In genomic region chr3:7630351-7630911, GRCh38 we compare ENCODE assay signal across 29 cellular contexts.
DNase-seq lines count a peak whose midpoint lies in the region; ATAC-seq and TF ChIP-seq lines count a peak whose summit lies in the region.
"Had no signal": no experiment of that assay in that cellular context is flagged by ENCODE, and none has a peak within 500 bp of the region (broad histone marks: within the 10 kb centered on the region; RNA-seq: fewer than 3 reads in every experiment).

No MANE protein-coding gene starts in this region.

- ATAC-seq in GM18505 (IDR thresholded peaks at IDR 0.05; ENCODE audit: unreplicated experiment) (no peak), HG02840 (IDR thresholded peaks at IDR 0.05; ENCODE audit: low FRiP score, unreplicated experiment) (no peak)
- ATAC-seq: activated CD8-positive, alpha-beta memory T cell treated with anti-CD3 and anti-CD28 coated beads, Interleukin-2, amount 10 ng/mL, durations not matched to agents 7 days and 5 days; activated naive CD8-positive, alpha-beta T cell treated with anti-CD3 and anti-CD28 coated beads, Interleukin-2, amount 50 U/mL, for 24 hours; gastrocnemius medialis; WTC11 had no signal

- H3K4me3 ChIP-seq in coronary artery, result peak overlapping the region; percentile 55
- no peak overlapping the region for H3K4me3 ChIP-seq in mesenchymal stem cell (ENCODE audit: insufficient read depth in 1 of 2, low read depth in 1 of 2, low read length in 2 of 2)
- H3K4me3 ChIP-seq in Karpas-422 (ENCODE audit: low read length), result no peak overlapping the region
- H3K4me3 ChIP-seq: gastrocnemius medialis, left lung, right lobe of liver, upper lobe of left lung had no signal

- H3K9me3 ChIP-seq in H9 (ENCODE audit: control insufficient read depth, low read depth, low read length) (no peaks in the 10 kb centered on the region), mesenchymal stem cell (ENCODE audit: control insufficient read depth, low read length) (peaks cover 3% of the 10 kb centered on the region), Karpas-422 (ENCODE audit: low read length) (no peaks in the 10 kb centered on the region; the same call in none of the 2 replicates)
- H3K9me3 ChIP-seq: gastrocnemius medialis, left lung, right lobe of liver, upper lobe of left lung had no signal

- H3K4me2 ChIP-seq in H9 (ENCODE audit: insufficient read depth, insufficient read length, low read length), result no peak overlapping the region
- H3K4me2 ChIP-seq in mesenchymal stem cell (ENCODE audit: low read length, poor library complexity, severe bottlenecking), result no peak overlapping the region
- no peak overlapping the region for H3K4me2 ChIP-seq in Karpas-422 (ENCODE audit: low read depth, low read length, poor library complexity, severe bottlenecking)

- H3K9me3 Mint-ChIP-seq in H9, result no peaks in the 10 kb centered on the region
- H3K9me3 Mint-ChIP-seq: activated naive CD8-positive, alpha-beta T cell treated with anti-CD3 and anti-CD28 coated beads, Interleukin-2, amount 50 U/mL, for 24 hours had no signal

- no peak overlapping the region for H4K8ac ChIP-seq in H9 (replicated peaks; ENCODE audit: insufficient read length, low read depth, low read length)
- no peak overlapping the region for H4K8ac ChIP-seq in mesenchymal stem cell (ENCODE audit: low read length)

- no peak overlapping the region for H4K91ac ChIP-seq in H9 (ENCODE audit: insufficient read length, low read depth, low read length)
- no peak overlapping the region for H4K91ac ChIP-seq in mesenchymal stem cell (ENCODE audit: low read length)

- H3K56ac ChIP-seq in H9 (ENCODE audit: insufficient read length, low read depth, low read length), result no peak overlapping the region

- no peaks in the 10 kb centered on the region for H3K79me1 ChIP-seq in H9 (ENCODE audit: insufficient read depth, low read depth, low read length, poor library complexity, severe bottlenecking)
- no peaks in the 10 kb centered on the region for H3K79me1 ChIP-seq in mesenchymal stem cell (replicated peaks; ENCODE audit: low read length, poor library complexity, severe bottlenecking)

- H3K4ac ChIP-seq in H9 (ENCODE audit: low read depth, low read length) (no peak overlapping the region), mesenchymal stem cell (ENCODE audit: low read depth in 1 of 2, low read length in 2 of 2) (no peak overlapping the region)

- no peaks in the 10 kb centered on the region for H3K27me3 Mint-ChIP-seq in H9 (ENCODE audit: low read depth)
- H3K27me3 Mint-ChIP-seq: activated CD8-positive, alpha-beta memory T cell treated with anti-CD3 and anti-CD28 coated beads, Interleukin-2, amount 10 ng/mL, durations not matched to agents 7 days and 5 days; progenitor cell of endocrine pancreas had no signal

- H3K4me1 Mint-ChIP-seq in H9, result no peaks in the 10 kb centered on the region
- H3K4me1 Mint-ChIP-seq: activated CD8-positive, alpha-beta memory T cell treated with anti-CD3 and anti-CD28 coated beads, Interleukin-2, amount 10 ng/mL, durations not matched to agents 7 days and 5 days; activated naive CD8-positive, alpha-beta T cell treated with anti-CD3 and anti-CD28 coated beads, Interleukin-2, amount 50 U/mL, for 24 hours; WTC11 had no signal

- TF ChIP-seq POLR2A in GM18505 (IDR thresholded peaks at IDR 0.05; ENCODE audit: borderline replicate concordance, extremely low read depth, insufficient read depth, insufficient read length), result no peak

- H3K27ac ChIP-seq in H9 (ENCODE audit: insufficient read length, low read depth, low read length), result no peak overlapping the region
- no peak overlapping the region for H3K27ac ChIP-seq in coronary artery
- no peak overlapping the region for H3K27ac ChIP-seq in mesenchymal stem cell (ENCODE audit: low read length, poor library complexity, severe bottlenecking)
- H3K27ac ChIP-seq in Karpas-422 (ENCODE audit: low read length), result no peak overlapping the region
- H3K27ac ChIP-seq: brain microvascular endothelial cell, C4-2B, gastrocnemius medialis, left lung, RWPE1, upper lobe of left lung had no signal

- no peak overlapping the region for H4K5ac ChIP-seq in H9 (ENCODE audit: insufficient read length, low read depth, low read length)

- no peaks in the 10 kb centered on the region; the same call in 1 of the 2 replicates for H3K9me2 ChIP-seq in Karpas-422 (replicated peaks; ENCODE audit: insufficient read depth, low read length)

- DNase-seq in H9 (no peak), SK-N-DZ (ENCODE audit: low spot score) (peak; percentile 6), coronary artery (ENCODE audit: low spot score) (no peak), mesenchymal stem cell (peak; percentile 27), Karpas-422 (no peak)
- DNase-seq: activated CD4-positive, alpha-beta T cell treated with anti-CD3 and anti-CD28 coated beads, Interleukin-2, amount 50 U/mL, for 1 hour; activated CD8-positive, alpha-beta memory T cell treated with anti-CD3 and anti-CD28 coated beads, Interleukin-2, amount 10 ng/mL, durations not matched to agents 7 days and 5 days; activated naive CD8-positive, alpha-beta T cell treated with anti-CD3 and anti-CD28 coated beads, Interleukin-2, amount 50 U/mL, for 24 hours; activated T-cell treated with anti-CD3 and anti-CD28 coated beads, Interleukin-2, amount 50 U/mL, for 48 hours; DMS79 treated with DMSO at 0.1 percent for 48 hours; effector memory CD4-positive, alpha-beta T cell; gastrocnemius medialis; HFFc6; IMR-90; NCI-H1092 treated with DMSO at 0.1 percent for 48 hours; NCI-H1930; NCI-H526 treated with DMSO at 0.1 percent for 48 hours; stimulated activated CD4-positive, alpha-beta T cell treated with anti-CD3 and anti-CD28 coated beads, Interleukin-12 subunit alpha, Interleukin-12 subunit beta, amount 100 ng/mL, for 4 hours; stimulated activated CD4-positive, alpha-beta T cell treated with anti-CD3 and anti-CD28 coated beads, Interleukin-4, amount 100 ng/mL, for 1 hour; upper lobe of left lung had no signal

- TF ChIP-seq CTCF in H9 (conservative IDR thresholded peaks at IDR 0.05) (no peak), coronary artery (IDR thresholded peaks at IDR 0.05) (no peak)

- no peak overlapping the region for H2BK20ac ChIP-seq in H9 (ENCODE audit: low read depth, low read length, poor library complexity, severe bottlenecking)

- WGBS in H9 (ENCODE audit: extremely low coverage, insufficient read length, low lambda C conversion rate), result no CpG with 5 or more reads among the region's 4 CpGs
- 62% methylated on average over 3 of the region's 4 CpGs for WGBS in mesenchymal stem cell

- H3K36me3 ChIP-seq in mesenchymal stem cell (ENCODE audit: control insufficient read depth in 1 of 2, insufficient read depth in 2 of 2, low read depth in 1 of 2, low read length in 2 of 2) (no peaks in the 10 kb centered on the region), Karpas-422 (ENCODE audit: insufficient read depth, low read length) (no peaks in the 10 kb centered on the region)
- H3K36me3 ChIP-seq: brain microvascular endothelial cell, gastrocnemius medialis, left lung, right lobe of liver, upper lobe of left lung had no signal

- no peaks in the 10 kb centered on the region for H3K27me3 ChIP-seq in H9 (ENCODE audit: insufficient read depth, low read length)
- no peaks in the 10 kb centered on the region for H3K27me3 ChIP-seq in mesenchymal stem cell (ENCODE audit: control insufficient read depth in 1 of 2, insufficient read depth in 1 of 2, low read length in 2 of 2)
- no peaks in the 10 kb centered on the region for H3K27me3 ChIP-seq in Karpas-422 (ENCODE audit: low read length)
- H3K27me3 ChIP-seq: brain microvascular endothelial cell, gastrocnemius medialis, left lung, right lobe of liver, upper lobe of left lung had no signal

- H2BK15ac ChIP-seq in H9 (ENCODE audit: low read depth, low read length) (no peak overlapping the region), mesenchymal stem cell (ENCODE audit: low read depth, poor library complexity, severe bottlenecking) (no peak overlapping the region)

- H2AK5ac ChIP-seq in H9 (ENCODE audit: insufficient read length, low read length) (no peak overlapping the region), mesenchymal stem cell (ENCODE audit: low read length, severe bottlenecking) (no peak overlapping the region)

- H3K27ac Mint-ChIP-seq in H9, result no peak overlapping the region
- H3K27ac Mint-ChIP-seq: activated CD8-positive, alpha-beta memory T cell treated with anti-CD3 and anti-CD28 coated beads, Interleukin-2, amount 10 ng/mL, durations not matched to agents 7 days and 5 days; activated naive CD8-positive, alpha-beta T cell treated with anti-CD3 and anti-CD28 coated beads, Interleukin-2, amount 50 U/mL, for 24 hours; HFFc6; progenitor cell of endocrine pancreas; WTC11 had no signal

- no peak overlapping the region for H3K9ac ChIP-seq in H9 (ENCODE audit: extremely low read depth, insufficient read length, low read length)
- no peak overlapping the region for H3K9ac ChIP-seq in mesenchymal stem cell (ENCODE audit: low read length)
- no peak overlapping the region for H3K9ac ChIP-seq in Karpas-422 (ENCODE audit: low read length)

- H3K23ac ChIP-seq in H9 (ENCODE audit: insufficient read length, low read depth, low read length) (no peak overlapping the region), mesenchymal stem cell (ENCODE audit: low read length in 2 of 2) (no peak overlapping the region)

- no peaks in the 10 kb centered on the region for H4K20me1 ChIP-seq in H9 (ENCODE audit: control insufficient read depth, insufficient read depth, insufficient read length)
- H4K20me1 ChIP-seq in Karpas-422 (ENCODE audit: insufficient read depth, low read depth, low read length), result no peaks in the 10 kb centered on the region

- no peak overlapping the region for H2BK12ac ChIP-seq in H9 (ENCODE audit: insufficient read length, low read depth, low read length)
- H2BK12ac ChIP-seq in mesenchymal stem cell (ENCODE audit: low read length in 2 of 2), result peak overlapping the region in 1 of 2 experiments; percentile 39

- H3K18ac ChIP-seq in H9 (ENCODE audit: insufficient read length, low read depth, low read length) (no peak overlapping the region), mesenchymal stem cell (ENCODE audit: low read depth in 1 of 2, low read length in 2 of 2) (no peak overlapping the region)

- H2BK120ac ChIP-seq in H9 (ENCODE audit: low read depth, low read length, poor library complexity, severe bottlenecking) (peak overlapping the region; percentile 23), mesenchymal stem cell (ENCODE audit: low read depth, low read length) (no peak overlapping the region)

- H3T11ph ChIP-seq in H9 (ENCODE audit: low read length), result no peak overlapping the region

- no peaks in the 10 kb centered on the region for H3K36me3 Mint-ChIP-seq in H9 (ENCODE audit: insufficient read depth in 1 of 3, low read depth in 3 of 3)
- H3K36me3 Mint-ChIP-seq: activated CD8-positive, alpha-beta memory T cell treated with anti-CD3 and anti-CD28 coated beads, Interleukin-2, amount 10 ng/mL, durations not matched to agents 7 days and 5 days; WTC11 had no signal

- no peak overlapping the region for H3K4me3 Mint-ChIP-seq in H9
- H3K4me3 Mint-ChIP-seq: activated CD8-positive, alpha-beta memory T cell treated with anti-CD3 and anti-CD28 coated beads, Interleukin-2, amount 10 ng/mL, durations not matched to agents 7 days and 5 days; activated naive CD8-positive, alpha-beta T cell treated with anti-CD3 and anti-CD28 coated beads, Interleukin-2, amount 50 U/mL, for 24 hours; HFFc6; WTC11 had no signal

- H2AFZ ChIP-seq in H9 (ENCODE audit: low read length), result no peak overlapping the region
- no peak overlapping the region for H2AFZ ChIP-seq in mesenchymal stem cell (ENCODE audit: low read depth, low read length)
- no peak overlapping the region for H2AFZ ChIP-seq in Karpas-422 (ENCODE audit: low read length)

- H2BK5ac ChIP-seq in H9 (ENCODE audit: insufficient read length, low read length) (no peak overlapping the region), mesenchymal stem cell (ENCODE audit: low read depth, low read length, poor library complexity, severe bottlenecking) (no peak overlapping the region)

- H3K14ac ChIP-seq in H9 (ENCODE audit: insufficient read depth, low read length) (no peak overlapping the region; the same call in 1 of the 2 replicates), mesenchymal stem cell (ENCODE audit: low read length in 2 of 2) (no peak overlapping the region)

- H3K4me1 ChIP-seq in H9 (ENCODE audit: insufficient read depth, low read length), result no peaks in the 10 kb centered on the region
- H3K4me1 ChIP-seq in mesenchymal stem cell (ENCODE audit: control insufficient read depth, insufficient read depth, low read depth, low read length), result no peaks in the 10 kb centered on the region
- no peaks in the 10 kb centered on the region for H3K4me1 ChIP-seq in Karpas-422 (ENCODE audit: low read length)
- H3K4me1 ChIP-seq: gastrocnemius medialis, left lung, upper lobe of left lung had no signal

- no peaks in the 10 kb centered on the region for H3K23me2 ChIP-seq in H9 (ENCODE audit: insufficient read length, low read depth, low read length, poor library complexity, severe bottlenecking)

- H3K79me2 ChIP-seq in H9 (ENCODE audit: insufficient read depth, low read length) (no peaks in the 10 kb centered on the region), Karpas-422 (ENCODE audit: low read length) (no peaks in the 10 kb centered on the region)

Comparison
In these comparisons a context has a peak if more than half of its experiments do, and no peak if none do; other contexts are left out.
1. DNase-seq: peak in SK-N-DZ (single experiment) and mesenchymal stem cell (single experiment); none in H9 (single experiment), coronary artery (single experiment) and Karpas-422 (single experiment).